15 cellular contexts compared by ENCODE assay signal in genomic region chr9:4038182-4038723, GRCh38.
A peak's percentile ranks its signal among the peaks of the same experiment; 100 is the strongest.
DNase-seq lines count a peak whose midpoint lies in the region; ATAC-seq, FAIRE-seq and TF ChIP-seq lines count a peak whose summit lies in the region.
"Had no signal": no experiment of that assay in that cellular context is flagged by ENCODE, and none has a peak within 500 bp of the region (broad histone marks: within the 10 kb centered on the region; RNA-seq: fewer than 3 reads in every experiment).

No MANE protein-coding gene starts in this region.

- no peak overlapping the region for H3K9ac ChIP-seq in HCT116 (ENCODE audit: low read length)
- H3K9ac ChIP-seq: BLaER1 treated with 17β-estradiol and CSF1 and Interleukin-3, amounts not matched to agents 10 nM and 100 nM had no signal

- TF ChIP-seq POLR2A in A549 (IDR thresholded peaks at IDR 0.05; ENCODE audit: low read length) (no peak), HCT116 (IDR thresholded peaks at IDR 0.05; ENCODE audit: borderline replicate concordance, extremely low read depth, insufficient read depth, insufficient read length) (no peak), testis (IDR thresholded peaks at IDR 0.05) (no peak)

- no TSS peak for BruUV-seq in HCT116 (replicated peaks; lab: Mats Ljungman, UMichigan)

- H3K27me3 ChIP-seq in HCT116 (ENCODE audit: insufficient read depth, low read length), result no peaks in the 10 kb centered on the region; the same call in 1 of the 2 replicates
- H3K27me3 ChIP-seq in testis, result no peaks in the 10 kb centered on the region
- H3K27me3 ChIP-seq: BLaER1 treated with 17β-estradiol and CSF1 and Interleukin-3, amounts not matched to agents 10 nM and 100 nM had no signal

- H3K36me3 ChIP-seq in HCT116 (ENCODE audit: control insufficient read depth in 1 of 2, insufficient read depth in 2 of 2, low read length in 2 of 2) (no peaks in the 10 kb centered on the region), testis (ENCODE audit: low read depth, missing control alignments) (no peaks in the 10 kb centered on the region)
- H3K36me3 ChIP-seq: BLaER1 treated with 17β-estradiol and CSF1 and Interleukin-3, amounts not matched to agents 10 nM and 100 nM had no signal

- FAIRE-seq in A549 (lab: Jason Lieb, UNC), result no peak

- H3K4me3 Mint-ChIP-seq in brain (no peak overlapping the region), glutamatergic neuron (ENCODE audit: unreplicated experiment) (no peak overlapping the region)
- H3K4me3 Mint-ChIP-seq: effector memory CD8-positive, alpha-beta T cell had no signal

- H3K4me2 ChIP-seq in A549, result 0 out of 3 replicates have a peak overlapping the region, but pooled peaks have one; percentile 4
- peak overlapping the region; percentile 57 for H3K4me2 ChIP-seq in HCT116 (ENCODE audit: low read length)
- H3K4me2 ChIP-seq: BLaER1 treated with 17β-estradiol and CSF1 and Interleukin-3, amounts not matched to agents 10 nM and 100 nM had no signal

- intact Hi-C loops in HCT116 (cut with micrococcal nuclease), result no loop called here
- intact Hi-C loops in left colon (cut with DNase I, micrococcal nuclease), result no loop called here
- intact Hi-C loops in testis (cut with DNase I; ENCODE audit: low total_unique reads), result no loop called here

- H3K79me2 ChIP-seq in HCT116 (ENCODE audit: insufficient read depth, low read length), result no peaks in the 10 kb centered on the region

- RAD21 ChIA-PET in HCT116 (lab: Charles Lee; ENCODE audit: low non-redundant PET in 1 of 2, low total read pairs in 2 of 2, uncharacterized antibody in 2 of 2, unreplicated experiment in 2 of 2), result no interaction called here

- H4K20me1 ChIP-seq in HCT116 (ENCODE audit: insufficient read depth), result no peaks in the 10 kb centered on the region
- H4K20me1 ChIP-seq: BLaER1 treated with 17β-estradiol and CSF1 and Interleukin-3, amounts not matched to agents 10 nM and 100 nM had no signal

- no peak for ATAC-seq in A549
- peak; percentile 63 for ATAC-seq in HCT116
- ATAC-seq in left colon, result peak; percentile 38
- ATAC-seq in GM19324 (IDR thresholded peaks at IDR 0.05; ENCODE audit: low FRiP score, unreplicated experiment), result no peak
- ATAC-seq in HG03280 (IDR thresholded peaks at IDR 0.05; ENCODE audit: unreplicated experiment), result no peak
- ATAC-seq: effector memory CD8-positive, alpha-beta T cell had no signal

- peaks cover 0 to 3% (median 0%) of the 10 kb centered on the region in 5 experiments for H3K9me3 Mint-ChIP-seq in brain
- H3K9me3 Mint-ChIP-seq in glutamatergic neuron (ENCODE audit: unreplicated experiment), result no peaks in the 10 kb centered on the region
- H3K9me3 Mint-ChIP-seq: effector memory CD8-positive, alpha-beta T cell had no signal

- no peak overlapping the region for H2AFZ ChIP-seq in HCT116 (ENCODE audit: low read depth, low read length, poor library complexity, severe bottlenecking)

- H3K4me3 ChIP-seq in A549 (no peak overlapping the region), HCT116 (replicated peaks in 1 of 2; ENCODE audit: low read depth in 1 of 2, low read length in 2 of 2) (no peak overlapping the region), testis (no peak overlapping the region)
- H3K4me3 ChIP-seq: BLaER1 treated with 17β-estradiol and CSF1 and Interleukin-3, amounts not matched to agents 10 nM and 100 nM had no signal

- DNase-seq in A549 (ENCODE audit: low read depth in 1 of 2, low spot score in 1 of 2) (no peak), HCT116 (ENCODE audit: low read depth, low spot score) (peak; percentile 59), left colon (no peak), glutamatergic neuron (no peak), testis (no peak)
- DNase-seq: activated CD4-positive, CD25-positive, alpha-beta regulatory T cell treated with anti-CD3 and anti-CD28 coated beads, Interleukin-2, amount 50 U/mL, for 72 hours; activated T-cell treated with anti-CD3 and anti-CD28 coated beads for 4 hours; effector memory CD8-positive, alpha-beta T cell; KBM-7; NCI-H1694 treated with DMSO at 0.1 percent for 48 hours; stimulated activated naive CD4-positive, alpha-beta T cell treated with Interleukin-2 at 50 U/mL for 16 hours had no signal

- H3K9me2 ChIP-seq in HCT116 (ENCODE audit: insufficient read depth), result 0 out of 2 replicates have a peak, but pooled peaks cover 4% of the 10 kb centered on the region

- 60% methylated on average over 4 of the region's 4 CpGs for WGBS in A549 (ENCODE audit: missing lambda C conversion rate)
- WGBS in testis, 2 donors, result 53 to 64% methylated on average over 4 of the region's 4 CpGs

- TF ChIP-seq CTCF in A549 (IDR thresholded peaks at IDR 0.05) (no peak), HCT116 (IDR thresholded peaks at IDR 0.05 in 2 of 3, conservative IDR thresholded peaks at IDR 0.05 in 1 of 3; ENCODE audit: borderline replicate concordance in 1 of 3, insufficient read depth in 1 of 3, low read depth in 2 of 3, low read length in 2 of 3) (no peak), brain (conservative IDR thresholded peaks at IDR 0.05) (no peak), glutamatergic neuron (IDR thresholded peaks at IDR 0.05; ENCODE audit: partially characterized antibody, unreplicated experiment) (no peak), testis (IDR thresholded peaks at IDR 0.05) (no peak)

- H3K36me3 Mint-ChIP-seq in brain (no peaks in the 10 kb centered on the region), glutamatergic neuron (ENCODE audit: unreplicated experiment) (no peaks in the 10 kb centered on the region)

- peaks cover 8% of the 10 kb centered on the region; the same call in 2 of the 3 replicates for H3K4me1 ChIP-seq in A549
- peaks cover 19 to 26% of the 10 kb centered on the region in 2 experiments for H3K4me1 ChIP-seq in HCT116 (ENCODE audit: control insufficient read depth in 1 of 2, insufficient read depth in 2 of 2, low read length in 2 of 2)
- no peaks in the 10 kb centered on the region for H3K4me1 ChIP-seq in testis
- H3K4me1 ChIP-seq: BLaER1 treated with 17β-estradiol and CSF1 and Interleukin-3, amounts not matched to agents 10 nM and 100 nM had no signal

- no peaks in the 10 kb centered on the region for H3K9me3 ChIP-seq in A549
- no peaks in the 10 kb centered on the region for H3K9me3 ChIP-seq in HCT116 (ENCODE audit: control insufficient read depth in 1 of 2, insufficient read depth in 1 of 2, low read depth in 1 of 2, low read length in 2 of 2)
- no peaks in the 10 kb centered on the region for H3K9me3 ChIP-seq in testis
- H3K9me3 ChIP-seq: BLaER1 treated with 17β-estradiol and CSF1 and Interleukin-3, amounts not matched to agents 10 nM and 100 nM had no signal

- TF ChIP-seq EP300 in A549 (IDR thresholded peaks at IDR 0.05), result no peak

- H3K4me1 Mint-ChIP-seq in brain (peaks cover 59% of the 10 kb centered on the region), glutamatergic neuron (ENCODE audit: low read depth, unreplicated experiment) (no peaks in the 10 kb centered on the region)

- H3K27ac Mint-ChIP-seq in brain (peak overlapping the region in 4 of 5 experiments; percentile 73 to 92 (median 79)), glutamatergic neuron (ENCODE audit: unreplicated experiment) (no peak overlapping the region)
- H3K27ac Mint-ChIP-seq: effector memory CD8-positive, alpha-beta T cell had no signal

- TF ChIP-seq RAD21 in A549 (conservative IDR thresholded peaks at IDR 0.05 in 1 of 2, IDR thresholded peaks at IDR 0.05 in 1 of 2) (no peak), HCT116 (IDR thresholded peaks at IDR 0.05; ENCODE audit: low read depth) (no peak)

- H3K27ac ChIP-seq in A549 (no peak overlapping the region), HCT116 (ENCODE audit: low read depth, low read length) (peak overlapping the region; percentile 9; the same call in 1 of the 2 replicates), testis (no peak overlapping the region)
- H3K27ac ChIP-seq: BLaER1 treated with 17β-estradiol and CSF1 and Interleukin-3, amounts not matched to agents 10 nM and 100 nM had no signal

- CTCF ChIA-PET in A549 (lab: Yijun Ruan, JAX) (interaction anchor here (0.7 to 1.5 kb wide), 2 partner anchors 10 to 279 kb away, joined by 3 to 5 read pairs; no protein-coding TSS in a partner anchor), HCT116 (lab: Charles Lee) (no interaction called here)

- H3K27me3 Mint-ChIP-seq in brain (peaks cover 8% of the 10 kb centered on the region), glutamatergic neuron (ENCODE audit: unreplicated experiment) (no peaks in the 10 kb centered on the region)

- POLR2A ChIA-PET in A549 (lab: Yijun Ruan, JAX), result no interaction called here
- POLR2A ChIA-PET in HCT116 (lab: Charles Lee), result no interaction called here

TF ChIP-seq in A549, 52 proteins besides CTCF, POLR2A, EP300 and RAD21:
- TF ChIP-seq FOSL2 (IDR thresholded peaks at IDR 0.05) (no peak), FOSL2 (CRISPR knock-in tag; IDR thresholded peaks at IDR 0.05) (0 out of 2 replicates have a peak, but pooled peaks have one; percentile 24), NR3C1 (IDR thresholded peaks at IDR 0.05) (no peak), E2F6 (IDR thresholded peaks at IDR 0.05; ENCODE audit: borderline replicate concordance, low read depth) (no peak)

TF ChIP-seq in HCT116, 20 proteins besides CTCF, POLR2A, EP300 and RAD21 (continues in another document):
- no peak for TF ChIP-seq SRF (IDR thresholded peaks at IDR 0.05; ENCODE audit: low read depth)
- peak; percentile 46; the same call in 1 of the 2 replicates for TF ChIP-seq FOSL1 (IDR thresholded peaks at IDR 0.05; ENCODE audit: low read depth)
- no peak for TF ChIP-seq REST (IDR thresholded peaks at IDR 0.05; ENCODE audit: low read depth)
- TF ChIP-seq JUND (IDR thresholded peaks at IDR 0.05), result peak; percentile 48
- TF ChIP-seq CEBPB (IDR thresholded peaks at IDR 0.05; ENCODE audit: low read depth), result peak; percentile 71

Comparison
In these comparisons a context has a peak if more than half of its experiments do, and no peak if none do; other contexts are left out.
1. ATAC-seq: peak in HCT116 (single experiment) and left colon (single experiment); none in A549 (0 of 2), GM19324 (single experiment) and HG03280 (single experiment).
2. Of the 6 proteins assayed by ChIP-seq in both A549 and HCT116: peak only in A549: none; only in HCT116: CEBPB; in both: none; in neither: 5.